2 cellular contexts compared by ENCODE assay signal in genomic region chr13:47903836-47904235, GRCh38.
TF ChIP-seq lines count a peak whose summit lies in the region.

No MANE protein-coding gene starts in this region.

TF ChIP-seq in SK-N-SH, 30 proteins besides CTCF, POLR2A, EP300 and RAD21 (continued from another document):
- no peak for TF ChIP-seq RFX5 (IDR thresholded peaks at IDR 0.05; ENCODE audit: low read length)
- no peak for TF ChIP-seq POLR2AphosphoS5 (IDR thresholded peaks at IDR 0.05; ENCODE audit: low read depth, low read length)
- no peak for TF ChIP-seq GABPA (IDR thresholded peaks at IDR 0.05; ENCODE audit: low read depth)
- no peak for TF ChIP-seq RCOR1 (IDR thresholded peaks at IDR 0.05; ENCODE audit: low read length)
- TF ChIP-seq USF1 (IDR thresholded peaks at IDR 0.05; ENCODE audit: borderline replicate concordance, low read depth) = no peak
- no peak for TF ChIP-seq FOSL2 (IDR thresholded peaks at IDR 0.05; ENCODE audit: borderline replicate concordance, low read depth)
- TF ChIP-seq, protein P1, sequence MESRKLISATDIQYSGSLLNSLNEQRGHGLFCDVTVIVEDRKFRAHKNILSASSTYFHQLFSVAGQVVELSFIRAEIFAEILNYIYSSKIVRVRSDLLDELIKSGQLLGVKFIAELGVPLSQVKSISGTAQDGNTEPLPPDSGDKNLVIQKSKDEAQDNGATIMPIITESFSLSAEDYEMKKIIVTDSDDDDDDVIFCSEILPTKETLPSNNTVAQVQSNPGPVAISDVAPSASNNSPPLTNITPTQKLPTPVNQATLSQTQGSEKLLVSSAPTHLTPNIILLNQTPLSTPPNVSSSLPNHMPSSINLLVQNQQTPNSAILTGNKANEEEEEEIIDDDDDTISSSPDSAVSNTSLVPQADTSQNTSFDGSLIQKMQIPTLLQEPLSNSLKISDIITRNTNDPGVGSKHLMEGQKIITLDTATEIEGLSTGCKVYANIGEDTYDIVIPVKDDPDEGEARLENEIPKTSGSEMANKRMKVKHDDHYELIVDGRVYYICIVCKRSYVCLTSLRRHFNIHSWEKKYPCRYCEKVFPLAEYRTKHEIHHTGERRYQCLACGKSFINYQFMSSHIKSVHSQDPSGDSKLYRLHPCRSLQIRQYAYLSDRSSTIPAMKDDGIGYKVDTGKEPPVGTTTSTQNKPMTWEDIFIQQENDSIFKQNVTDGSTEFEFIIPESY (IDR thresholded peaks at IDR 0.05; ENCODE audit: borderline replicate concordance, low read depth) = no peak
- TF ChIP-seq MXI1 (IDR thresholded peaks at IDR 0.05; ENCODE audit: low read depth, low read length) = no peak
- TF ChIP-seq IRF3 (IDR thresholded peaks at IDR 0.05; ENCODE audit: low read depth, low read length) = no peak
- no peak for TF ChIP-seq EZH2phosphoT487 (IDR thresholded peaks at IDR 0.05; ENCODE audit: borderline replicate concordance, low read depth)
- no peak for TF ChIP-seq TEAD4 (IDR thresholded peaks at IDR 0.05; ENCODE audit: borderline replicate concordance, insufficient read depth)
- TF ChIP-seq NRF1 (IDR thresholded peaks at IDR 0.05; ENCODE audit: low read depth, low read length) = no peak
- no peak for TF ChIP-seq FOXJ3 (CRISPR knock-in tag; IDR thresholded peaks at IDR 0.05)
- TF ChIP-seq PBX3 (IDR thresholded peaks at IDR 0.05) = no peak
- TF ChIP-seq SMC3 (IDR thresholded peaks at IDR 0.05; ENCODE audit: low read depth, low read length) = no peak
- TF ChIP-seq MAX (IDR thresholded peaks at IDR 0.05; ENCODE audit: low read depth) = no peak

TF ChIP-seq in SK-N-SH treated with all-trans-retinoic acid at 6 μM for 48 hours, 23 proteins besides CTCF, POLR2A, EP300 and RAD21 (continued from another document):
- TF ChIP-seq, protein P2, sequence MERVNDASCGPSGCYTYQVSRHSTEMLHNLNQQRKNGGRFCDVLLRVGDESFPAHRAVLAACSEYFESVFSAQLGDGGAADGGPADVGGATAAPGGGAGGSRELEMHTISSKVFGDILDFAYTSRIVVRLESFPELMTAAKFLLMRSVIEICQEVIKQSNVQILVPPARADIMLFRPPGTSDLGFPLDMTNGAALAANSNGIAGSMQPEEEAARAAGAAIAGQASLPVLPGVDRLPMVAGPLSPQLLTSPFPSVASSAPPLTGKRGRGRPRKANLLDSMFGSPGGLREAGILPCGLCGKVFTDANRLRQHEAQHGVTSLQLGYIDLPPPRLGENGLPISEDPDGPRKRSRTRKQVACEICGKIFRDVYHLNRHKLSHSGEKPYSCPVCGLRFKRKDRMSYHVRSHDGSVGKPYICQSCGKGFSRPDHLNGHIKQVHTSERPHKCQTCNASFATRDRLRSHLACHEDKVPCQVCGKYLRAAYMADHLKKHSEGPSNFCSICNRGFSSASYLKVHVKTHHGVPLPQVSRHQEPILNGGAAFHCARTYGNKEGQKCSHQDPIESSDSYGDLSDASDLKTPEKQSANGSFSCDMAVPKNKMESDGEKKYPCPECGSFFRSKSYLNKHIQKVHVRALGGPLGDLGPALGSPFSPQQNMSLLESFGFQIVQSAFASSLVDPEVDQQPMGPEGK (CRISPR knock-in tag; IDR thresholded peaks at IDR 0.05; ENCODE audit: borderline replicate concordance) = no peak
- no peak for TF ChIP-seq PPARA (CRISPR knock-in tag; IDR thresholded peaks at IDR 0.05; ENCODE audit: borderline replicate concordance)
- TF ChIP-seq ESRRG (CRISPR knock-in tag; IDR thresholded peaks at IDR 0.05) = no peak
- TF ChIP-seq ZFP3 (CRISPR knock-in tag; IDR thresholded peaks at IDR 0.05) = no peak
